Comparison of ENCODE assay signal across 19 cellular contexts in genomic region chr16:50069060-50069459, GRCh38.
"Had no signal": no experiment of that assay in that cellular context is flagged by ENCODE, and none has a peak within 500 bp of the region (broad histone marks: within the 10 kb centered on the region; RNA-seq: fewer than 3 reads in every experiment).

No MANE protein-coding gene starts in this region.

- H3K9ac ChIP-seq: neural progenitor cell had no signal

- H3K27ac Mint-ChIP-seq: activated naive CD4-positive, alpha-beta T cell treated with anti-CD3 and anti-CD28 coated beads, Interleukin-2, amount 10 ng/mL, durations not matched to agents 7 days and 5 days; dendritic cell treated with granulocyte-macrophage colony-stimulating factor and Interleukin-4, amounts not matched to agents 40 ng/mL and 50 ng/mL, for 4 days; memory B cell; neural progenitor cell; stimulated activated naive B cell treated with anti-CD40 and anti-IgM and Interleukin-4, amounts not matched to agents 10 μg/mL and 1 μg/mL and 100 μg/mL, for 72 hours had no signal

- H2AFZ ChIP-seq: neural progenitor cell had no signal

- H3K27me3 Mint-ChIP-seq: activated naive CD4-positive, alpha-beta T cell treated with anti-CD3 and anti-CD28 coated beads, Interleukin-2, amount 10 ng/mL, durations not matched to agents 7 days and 5 days; dendritic cell treated with granulocyte-macrophage colony-stimulating factor and Interleukin-4, amounts not matched to agents 40 ng/mL and 50 ng/mL, for 4 days; memory B cell; stimulated activated naive B cell treated with anti-CD40 and anti-IgM and Interleukin-4, amounts not matched to agents 10 μg/mL and 1 μg/mL and 100 μg/mL, for 72 hours had no signal

- H3K9me3 ChIP-seq: body of pancreas, sigmoid colon, testis, vagina had no signal

- H3K4me3 ChIP-seq: body of pancreas, neural progenitor cell, sigmoid colon, testis, vagina had no signal

- H3K27ac ChIP-seq: body of pancreas, neural progenitor cell, sigmoid colon, testis, vagina had no signal

- H3K9me3 Mint-ChIP-seq: activated naive CD4-positive, alpha-beta T cell treated with anti-CD3 and anti-CD28 coated beads, Interleukin-2, amount 10 ng/mL, durations not matched to agents 7 days and 5 days; activated T-cell treated with anti-CD3 and anti-CD28 coated beads, Interleukin-2, amount 50 U/mL, for 72 hours; dendritic cell treated with granulocyte-macrophage colony-stimulating factor and Interleukin-4, amounts not matched to agents 40 ng/mL and 50 ng/mL, for 4 days; memory B cell; neural progenitor cell; stimulated activated naive B cell treated with anti-CD40 and anti-IgM and Interleukin-4, amounts not matched to agents 10 μg/mL and 1 μg/mL and 100 μg/mL, for 72 hours had no signal

- H3K27me3 ChIP-seq: body of pancreas, neural progenitor cell, sigmoid colon, testis, vagina had no signal

- H3K4me2 ChIP-seq: neural progenitor cell had no signal

- H3K4me3 Mint-ChIP-seq: activated naive CD4-positive, alpha-beta T cell treated with anti-CD3 and anti-CD28 coated beads, Interleukin-2, amount 10 ng/mL, durations not matched to agents 7 days and 5 days; dendritic cell treated with granulocyte-macrophage colony-stimulating factor and Interleukin-4, amounts not matched to agents 40 ng/mL and 50 ng/mL, for 4 days; memory B cell; neural progenitor cell had no signal

- ATAC-seq: activated T-cell treated with anti-CD3 and anti-CD28 coated beads, Interleukin-2, amount 50 U/mL, for 72 hours; body of pancreas; left colon; stimulated activated naive B cell treated with anti-CD40 and anti-IgM and Interleukin-4, amounts not matched to agents 10 μg/mL and 1 μg/mL and 100 μg/mL, for 72 hours had no signal

- H3K36me3 ChIP-seq: neural progenitor cell had no signal

- DNase-seq: activated CD4-positive, alpha-beta T cell treated with anti-CD3 and anti-CD28 coated beads, Interleukin-2, amount 50 U/mL, for 48 hours; activated effector memory CD4-positive, alpha-beta T cell treated with anti-CD3 and anti-CD28 coated beads, Interleukin-2, amount 50 U/mL, for 16 hours; activated naive CD4-positive, alpha-beta T cell treated with anti-CD3 and anti-CD28 coated beads, Interleukin-2, amount 10 ng/mL, durations not matched to agents 7 days and 5 days; activated T-cell treated with anti-CD3 and anti-CD28 coated beads, Interleukin-2, amount 50 U/mL, for 72 hours; anterior cingulate cortex; body of pancreas; effector CD4-positive, alpha-beta T cell; erythroblast; left colon; sigmoid colon; stimulated activated CD4-positive, alpha-beta T cell treated with anti-CD3 and anti-CD28 coated beads, Interleukin-2, amount 100 ng/mL, for 48 hours; stimulated activated CD8-positive, alpha-beta memory T cell treated with anti-CD3 and anti-CD28 coated beads, Interleukin-4, amount 100 ng/mL, for 48 hours; stimulated activated naive B cell treated with anti-CD40 and anti-IgM and Interleukin-4, amounts not matched to agents 10 μg/mL and 1 μg/mL and 100 μg/mL, for 72 hours; testis; trophoblast cell had no signal
